In the genomic region with DNA sequence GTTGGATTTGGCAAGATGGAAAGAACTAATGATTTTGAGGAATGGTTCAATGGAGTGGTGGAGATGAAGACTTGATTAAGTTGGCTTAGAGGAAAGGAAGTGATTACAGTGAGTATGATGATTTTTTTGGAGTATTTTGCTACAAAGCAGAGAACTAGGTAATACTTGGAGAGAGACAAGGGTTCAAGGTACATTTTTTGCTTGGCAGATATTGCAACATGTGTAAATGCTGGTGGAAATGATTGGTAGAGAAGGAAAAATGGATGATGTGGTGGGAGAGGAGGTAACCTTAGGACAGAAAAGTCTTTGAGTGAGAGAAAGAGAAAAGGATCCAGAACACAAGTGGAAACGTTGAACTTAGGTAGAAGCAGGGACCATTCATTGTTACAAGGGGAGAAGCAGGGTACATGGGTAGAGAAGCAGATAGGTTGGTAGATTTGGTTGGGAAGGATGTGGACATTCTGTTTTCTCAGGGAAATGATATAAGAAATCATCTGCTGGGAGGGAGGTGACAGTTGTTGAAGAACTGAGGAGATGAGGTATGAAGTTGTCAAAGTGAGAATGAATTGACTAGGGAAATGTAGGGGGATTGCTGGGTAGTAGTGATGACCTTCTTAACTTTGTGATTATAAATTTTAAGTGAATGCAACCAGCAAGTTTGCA, we compare ENCODE assay signal across 16 cellular contexts.
"Had no signal": no experiment of that assay in that cellular context is flagged by ENCODE, and none has a peak within 500 bp of the region (broad histone marks: within the 10 kb centered on the region; RNA-seq: fewer than 3 reads in every experiment).

No MANE protein-coding gene starts in this region.

- H3K36me3 ChIP-seq: colonic mucosa, ovary, right atrium auricular region, vagina had no signal

- H3K27me3 Mint-ChIP-seq: naive thymus-derived CD8-positive, alpha-beta T cell; type B pancreatic cell had no signal

- H3K27ac Mint-ChIP-seq: naive thymus-derived CD8-positive, alpha-beta T cell; type B pancreatic cell had no signal

- H3K4me3 Mint-ChIP-seq: naive thymus-derived CD8-positive, alpha-beta T cell; neural crest cell; type B pancreatic cell had no signal

- H3K9me3 Mint-ChIP-seq: neural crest cell had no signal

- H3K9me3 ChIP-seq: colonic mucosa, esophagus squamous epithelium, mucosa of descending colon, ovary, right atrium auricular region, stomach, vagina had no signal

- H3K4me3 ChIP-seq: colonic mucosa, esophagus squamous epithelium, mucosa of descending colon, ovary, right atrium auricular region, stomach, vagina had no signal

- FAIRE-seq: small intestine had no signal

- H3K27ac ChIP-seq: colonic mucosa, esophagus squamous epithelium, foreskin keratinocyte, ovary, right atrium auricular region, stomach, vagina had no signal

- H3K27me3 ChIP-seq: colonic mucosa, esophagus squamous epithelium, foreskin keratinocyte, ovary, right atrium auricular region, stomach, vagina had no signal

- ATAC-seq: foreskin keratinocyte; left colon; mucosa of descending colon; naive thymus-derived CD8-positive, alpha-beta T cell had no signal

- H3K4me1 ChIP-seq: colonic mucosa had no signal

- DNase-seq: colonic mucosa; dermis blood vessel endothelial cell; esophagus squamous epithelium; foreskin keratinocyte; left colon; mucosa of descending colon; naive thymus-derived CD8-positive, alpha-beta T cell; ovary; small intestine; stimulated activated CD4-positive, alpha-beta T cell treated with anti-CD3 and anti-CD28 coated beads, Interleukin-12 subunit alpha, Interleukin-12 subunit beta, amount 100 ng/mL, for 4 hours; stimulated activated naive CD4-positive, alpha-beta T cell; stomach had no signal
